Comparison of ENCODE assay signal across 28 cellular contexts in the genomic region with DNA sequence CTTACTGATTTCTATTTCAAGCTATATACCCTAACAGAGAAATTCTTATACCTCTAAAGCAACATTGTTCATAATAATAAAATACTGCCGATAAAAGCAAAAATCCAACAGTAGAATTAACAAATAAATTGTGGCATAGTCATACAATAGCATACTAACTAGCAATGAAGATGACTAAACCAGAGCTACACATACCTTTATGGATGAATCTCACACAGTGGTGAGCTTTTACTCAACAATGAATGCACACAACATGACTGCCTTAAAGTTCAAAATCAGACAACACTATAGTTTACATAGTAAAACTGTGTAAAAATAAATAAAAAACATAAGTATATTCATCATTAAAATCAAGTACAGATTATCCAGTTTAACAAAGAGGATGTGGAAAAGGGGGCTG.
DNase-seq lines count a peak whose midpoint lies in the region; ATAC-seq, FAIRE-seq and TF ChIP-seq lines count a peak whose summit lies in the region.
"Had no signal": no experiment of that assay in that cellular context is flagged by ENCODE, and none has a peak within 500 bp of the region (broad histone marks: within the 10 kb centered on the region; RNA-seq: fewer than 3 reads in every experiment).

No MANE protein-coding gene starts in this region.

- H3K27ac Mint-ChIP-seq in activated CD8-positive, alpha-beta memory T cell treated with anti-CD3 and anti-CD28 coated beads, Interleukin-2, amount 10 ng/mL, durations not matched to agents 7 days and 5 days: no peak overlapping the region
- H3K27ac Mint-ChIP-seq: CD4-positive, alpha-beta T cell; IgD-negative memory B cell had no signal

- H3K4me1 Mint-ChIP-seq in activated CD8-positive, alpha-beta memory T cell treated with anti-CD3 and anti-CD28 coated beads, Interleukin-2, amount 10 ng/mL, durations not matched to agents 7 days and 5 days: peaks cover 4% of the 10 kb centered on the region

- TF ChIP-seq POLR2A in H54 (IDR thresholded peaks at IDR 0.05; ENCODE audit: low read depth, low read length) (no peak), stomach (IDR thresholded peaks at IDR 0.05) (no peak)

- DNase-seq in AG08396 (ENCODE audit: low spot score): peak; percentile 3
- no peak for DNase-seq in H54 (ENCODE audit: insufficient read length, low spot score)
- DNase-seq in adipocyte (ENCODE audit: low read depth): peak; percentile 12
- peak; percentile 32 for DNase-seq in iris pigment epithelial cell (ENCODE audit: low read depth)
- no peak for DNase-seq in stomach
- DNase-seq in HT-29 (ENCODE audit: low spot score): no peak
- no peak for DNase-seq in activated CD8-positive, alpha-beta memory T cell treated with anti-CD3 and anti-CD28 coated beads, Interleukin-2, amount 10 ng/mL, durations not matched to agents 7 days and 5 days
- DNase-seq: 8988T; AML-193; CD4-positive, alpha-beta T cell; H7; NCI-H1048; NCI-H1417; NCI-H1694; NCI-H2029 treated with DMSO at 0.1 percent for 48 hours; NCI-H446 treated with DMSO at 0.1 percent for 48 hours; NCI-H526; NCI-H82; PC-9; RPMI8226; SHP77 treated with DMSO at 0.1 percent for 48 hours had no signal

- H3K27me3 Mint-ChIP-seq in activated CD8-positive, alpha-beta memory T cell treated with anti-CD3 and anti-CD28 coated beads, Interleukin-2, amount 10 ng/mL, durations not matched to agents 7 days and 5 days: no peaks in the 10 kb centered on the region
- H3K27me3 Mint-ChIP-seq: CD4-positive, alpha-beta T cell; IgD-negative memory B cell had no signal

- H3K27me3 ChIP-seq in adipocyte (replicated peaks; ENCODE audit: control insufficient read depth, insufficient read depth, low read length) (no peaks in the 10 kb centered on the region), stomach (no peaks in the 10 kb centered on the region)
- H3K27me3 ChIP-seq: BLaER1 treated with 17β-estradiol and CSF1 and Interleukin-3, amounts not matched to agents 10 nM and 100 nM had no signal

- H3K9me3 ChIP-seq in adipocyte (ENCODE audit: control insufficient read depth, low read length) (no peaks in the 10 kb centered on the region), stomach (no peaks in the 10 kb centered on the region)

- peaks cover 37% of the 10 kb centered on the region for H3K36me3 ChIP-seq in adipocyte (ENCODE audit: control insufficient read depth, insufficient read depth, low read length, severe bottlenecking)
- peaks cover 0 to 27% (median 21%) of the 10 kb centered on the region in 4 donors for H3K36me3 ChIP-seq in stomach

- H3K36me3 Mint-ChIP-seq in activated CD8-positive, alpha-beta memory T cell treated with anti-CD3 and anti-CD28 coated beads, Interleukin-2, amount 10 ng/mL, durations not matched to agents 7 days and 5 days: peaks cover 26% of the 10 kb centered on the region

- intact Hi-C loops in stomach (cut with DNase I; ENCODE audit: low total_unique reads): no loop called here

- no peak for TF ChIP-seq EP300 in stomach (IDR thresholded peaks at IDR 0.05)

- peak; percentile 15 for FAIRE-seq in H54 (lab: Jason Lieb, UNC)
- FAIRE-seq: G401.6, GM12878, GM19239 had no signal

- no peak for TF ChIP-seq CTCF in stomach (IDR thresholded peaks at IDR 0.05)

- H3K9ac ChIP-seq in adipocyte (ENCODE audit: low read length): no peak overlapping the region
- H3K9ac ChIP-seq: BLaER1 treated with 17β-estradiol and CSF1 and Interleukin-3, amounts not matched to agents 10 nM and 100 nM; KMS-11 had no signal

- H3K4me1 ChIP-seq in adipocyte (ENCODE audit: control insufficient read depth, insufficient read depth, low read length) (no peaks in the 10 kb centered on the region), stomach (no peaks in the 10 kb centered on the region)
- H3K4me1 ChIP-seq: BLaER1 treated with 17β-estradiol and CSF1 and Interleukin-3, amounts not matched to agents 10 nM and 100 nM had no signal

- CTCF ChIA-PET in activated CD8-positive, alpha-beta memory T cell treated with anti-CD3 and anti-CD28 coated beads, Interleukin-2, amount 10 ng/mL, durations not matched to agents 7 days and 5 days (lab: Charles Lee): interaction anchor here (2.3 kb wide), 1 partner anchor 11 kb away, joined by 11 read pairs; no protein-coding TSS in a partner anchor

- H3K27ac ChIP-seq in stomach: no peak overlapping the region
- H3K27ac ChIP-seq: BLaER1 treated with 17β-estradiol and CSF1 and Interleukin-3, amounts not matched to agents 10 nM and 100 nM; KMS-11; PC-9 had no signal

- WGBS in stomach, 5 donors: 95 to 100% (median 97%) methylated on average over 1 of the region's 1 CpG

- H3K4me3 ChIP-seq in adipocyte (ENCODE audit: low read length) (no peak overlapping the region), stomach (no peak overlapping the region)
- H3K4me3 ChIP-seq: BLaER1 treated with 17β-estradiol and CSF1 and Interleukin-3, amounts not matched to agents 10 nM and 100 nM; GM12878; PC-9 had no signal

- ATAC-seq in GM18502 (IDR thresholded peaks at IDR 0.05; ENCODE audit: poor library complexity, unreplicated experiment): no peak
- ATAC-seq in activated CD8-positive, alpha-beta memory T cell treated with anti-CD3 and anti-CD28 coated beads, Interleukin-2, amount 10 ng/mL, durations not matched to agents 7 days and 5 days: no peak
- ATAC-seq: GM12878 had no signal

- H3K4me3 Mint-ChIP-seq in activated CD8-positive, alpha-beta memory T cell treated with anti-CD3 and anti-CD28 coated beads, Interleukin-2, amount 10 ng/mL, durations not matched to agents 7 days and 5 days: no peak overlapping the region
- H3K4me3 Mint-ChIP-seq: CD4-positive, alpha-beta T cell; IgD-negative memory B cell had no signal

- H3K9me3 Mint-ChIP-seq in activated CD8-positive, alpha-beta memory T cell treated with anti-CD3 and anti-CD28 coated beads, Interleukin-2, amount 10 ng/mL, durations not matched to agents 7 days and 5 days (ENCODE audit: low read depth): no peaks in the 10 kb centered on the region
- H3K9me3 Mint-ChIP-seq: CD4-positive, alpha-beta T cell; IgD-negative memory B cell had no signal

Comparison
In these comparisons a context has a peak if more than half of its experiments do, and no peak if none do; other contexts are left out.
1. DNase-seq: peak in AG08396 (single experiment), adipocyte (single experiment) and iris pigment epithelial cell (single experiment); none in H54 (single experiment), stomach (single experiment), HT-29 (single experiment) and activated CD8-positive, alpha-beta memory T cell treated with anti-CD3 and anti-CD28 coated beads, Interleukin-2, amount 10 ng/mL, durations not matched to agents 7 days and 5 days (single experiment).